Comparison of ENCODE assay signal across 2 cellular contexts in genomic region chr16:27417047-27417671, GRCh38.
TF ChIP-seq lines count a peak whose summit lies in the region.

No MANE protein-coding gene starts in this region.

TF ChIP-seq in HepG2, 621 proteins besides CTCF, POLR2A, EP300 and RAD21 (continued from another document):
- TF ChIP-seq THAP7 (CRISPR knock-in tag; IDR thresholded peaks at IDR 0.05) (no peak), MTA1 (CRISPR knock-in tag; IDR thresholded peaks at IDR 0.05; ENCODE audit: borderline replicate concordance) (no peak), CREB1 (IDR thresholded peaks at IDR 0.05) (peak; percentile 75), CREB1 (CRISPR knock-in tag; IDR thresholded peaks at IDR 0.05) (no peak), PPARG (CRISPR knock-in tag; conservative IDR thresholded peaks at IDR 0.05) (no peak), ZFP36L1 (CRISPR knock-in tag; IDR thresholded peaks at IDR 0.05) (no peak)

TF ChIP-seq in HEK293T, 16 proteins besides CTCF, POLR2A, EP300 and RAD21 (continued from another document):
- no peak for TF ChIP-seq PKNOX1 (IDR thresholded peaks at IDR 0.05)
- no peak for TF ChIP-seq SP1 (IDR thresholded peaks at IDR 0.05)
- no peak for TF ChIP-seq BHLHE40 (IDR thresholded peaks at IDR 0.05; ENCODE audit: borderline replicate concordance)
- TF ChIP-seq L3MBTL2 (conservative IDR thresholded peaks at IDR 0.05) = no peak
- no peak for TF ChIP-seq ELF4 (IDR thresholded peaks at IDR 0.05)
- TF ChIP-seq HDGF (IDR thresholded peaks at IDR 0.05; ENCODE audit: borderline replicate concordance) = no peak
